Comparison of ENCODE assay signal across 9 cellular contexts in the genomic region with DNA sequence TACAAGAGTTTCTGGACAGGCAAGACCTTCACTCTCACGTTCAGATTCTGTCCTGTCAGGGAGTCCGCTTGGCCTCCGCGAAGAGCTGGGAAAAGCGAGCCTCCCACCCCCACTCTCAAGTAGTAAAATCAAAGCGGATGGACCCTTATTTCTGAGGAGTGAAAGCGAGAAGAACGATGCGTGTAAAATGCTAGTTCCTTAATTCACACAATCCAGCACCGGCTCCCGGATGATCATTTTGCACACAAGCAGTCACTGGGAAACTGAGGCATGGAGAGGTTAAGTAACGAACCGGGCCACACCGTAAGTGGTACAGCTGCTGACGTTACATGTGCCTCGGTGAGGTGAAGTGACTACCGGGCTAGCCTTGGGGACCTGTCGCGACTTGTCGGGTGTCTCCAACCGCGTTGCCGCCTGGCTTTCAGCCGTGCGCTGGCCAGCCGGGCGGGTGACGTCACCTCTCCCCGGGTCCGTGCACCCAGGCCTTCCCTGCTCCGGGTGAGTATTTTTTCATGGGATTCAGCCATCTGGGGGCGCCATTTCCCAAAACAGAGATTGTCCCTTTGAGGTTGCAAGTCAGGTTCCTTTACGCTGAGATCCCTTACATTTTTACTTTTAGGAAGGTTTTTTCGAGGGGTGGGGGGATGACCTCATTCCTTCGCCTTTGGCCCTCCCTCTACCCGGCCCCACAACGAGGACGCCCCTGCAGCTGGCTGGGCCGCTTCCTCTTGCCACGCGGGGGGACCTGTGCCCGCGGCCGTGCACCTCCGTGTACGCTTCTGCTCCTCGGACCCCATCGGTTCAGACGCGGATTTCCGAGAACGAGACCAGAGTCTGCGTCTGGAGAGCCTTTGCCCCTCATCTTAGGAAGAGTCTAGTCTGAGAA. TPM values are rescaled to one million over a fixed set of nuclear protein-coding genes. Genes with fewer than 3 reads are reported as not detected.
DNase-seq lines count a peak whose midpoint lies in the region; ATAC-seq, FAIRE-seq and TF ChIP-seq lines count a peak whose summit lies in the region.
"Had no signal": no experiment of that assay in that cellular context is flagged by ENCODE, and none has a peak within 500 bp of the region (broad histone marks: within the 10 kb centered on the region; RNA-seq: fewer than 3 reads in every experiment).

No MANE protein-coding gene starts in this region.

- FAIRE-seq in pancreas (lab: Jason Lieb, UNC): no peak

- POLR2A ChIA-PET in activated CD4-positive, alpha-beta T cell treated with anti-CD3 and anti-CD28 coated beads for 36 hours (lab: Charles Lee): interaction anchor here (0.7 kb wide), 1 partner anchor 286 kb away, joined by 3 read pairs; no protein-coding TSS in a partner anchor

- peak; percentile 30 for ATAC-seq in activated CD4-positive, alpha-beta T cell treated with anti-CD3 and anti-CD28 coated beads for 36 hours
- peak; percentile 44 for ATAC-seq in activated T-helper 17 cell treated with anti-CD3 and anti-CD28 coated beads, Interleukin-2, amount 50 U/mL, for 72 hours (replicated peaks)
- peak; percentile 54 to 69 (median 64) for ATAC-seq in pancreas

- no peak overlapping the region for H3K27ac Mint-ChIP-seq in activated CD4-positive, alpha-beta T cell treated with anti-CD3 and anti-CD28 coated beads for 36 hours
- no peak overlapping the region for H3K27ac Mint-ChIP-seq in activated T-helper 17 cell treated with anti-CD3 and anti-CD28 coated beads, Interleukin-2, amount 50 U/mL, for 72 hours

- no peaks in the 10 kb centered on the region for H3K36me3 Mint-ChIP-seq in activated CD4-positive, alpha-beta T cell treated with anti-CD3 and anti-CD28 coated beads for 36 hours (ENCODE audit: low read depth)
- H3K36me3 Mint-ChIP-seq in activated T-helper 17 cell treated with anti-CD3 and anti-CD28 coated beads, Interleukin-2, amount 50 U/mL, for 72 hours (ENCODE audit: low read depth): peaks cover 5% of the 10 kb centered on the region

- H3K36me3 ChIP-seq in pancreas: no peaks in the 10 kb centered on the region

- H3K9me3 ChIP-seq in pancreas: no peaks in the 10 kb centered on the region

- peak overlapping the region in 1 of 4 donors; percentile 28 for H3K4me3 ChIP-seq in pancreas

- no peaks in the 10 kb centered on the region for H3K9me3 Mint-ChIP-seq in activated CD4-positive, alpha-beta T cell treated with anti-CD3 and anti-CD28 coated beads for 36 hours (ENCODE audit: low read depth)
- H3K9me3 Mint-ChIP-seq in activated T-helper 17 cell treated with anti-CD3 and anti-CD28 coated beads, Interleukin-2, amount 50 U/mL, for 72 hours: no peaks in the 10 kb centered on the region

- H3K27me3 Mint-ChIP-seq in activated CD4-positive, alpha-beta T cell treated with anti-CD3 and anti-CD28 coated beads for 36 hours: peaks cover 78% of the 10 kb centered on the region
- peaks cover 76% of the 10 kb centered on the region for H3K27me3 Mint-ChIP-seq in activated T-helper 17 cell treated with anti-CD3 and anti-CD28 coated beads, Interleukin-2, amount 50 U/mL, for 72 hours

- H3K4me1 Mint-ChIP-seq in activated CD4-positive, alpha-beta T cell treated with anti-CD3 and anti-CD28 coated beads for 36 hours: peaks cover 45% of the 10 kb centered on the region
- H3K4me1 Mint-ChIP-seq in activated T-helper 17 cell treated with anti-CD3 and anti-CD28 coated beads, Interleukin-2, amount 50 U/mL, for 72 hours: peaks cover 15% of the 10 kb centered on the region

- CTCF ChIA-PET in activated CD4-positive, alpha-beta T cell treated with anti-CD3 and anti-CD28 coated beads for 36 hours (lab: Charles Lee): interaction anchor here (0.5 to 1.0 kb wide), 6 partner anchors 29 to 251 kb away, joined by 3 to 4 read pairs (median 3); no protein-coding TSS in a partner anchor

- intact Hi-C loops in activated CD4-positive, alpha-beta T cell treated with anti-CD3 and anti-CD28 coated beads for 36 hours (cut with DNase I, micrococcal nuclease): loop anchor here in 1 of 2 experiments (5.0 to 10.0 kb wide), 3 partner anchors 150 to 1583 kb away; a partner anchor contains a TSS
- intact Hi-C loops in head of caudate nucleus (cut with DNase I) (no loop called here), pancreas (cut with DNase I) (no loop called here)

- peak; percentile 77 for DNase-seq in activated CD4-positive, alpha-beta T cell treated with anti-CD3 and anti-CD28 coated beads for 36 hours
- no peak for DNase-seq in activated CD4-positive, alpha-beta T cell treated with anti-CD3 and anti-CD28 coated beads for 4 hours
- peak; percentile 43 to 88 (median 73) for DNase-seq in head of caudate nucleus
- peak; percentile 23 to 69 (median 42) for DNase-seq in pancreas
- DNase-seq in DMS79 treated with DMSO at 0.1 percent for 48 hours (lab: John Stamatoyannopoulos, UW): no peak
- no peak for DNase-seq in COLO829 (ENCODE audit: low spot score)
- no peak for DNase-seq in NCI-H2029 treated with DMSO at 0.1 percent for 48 hours (lab: John Stamatoyannopoulos, UW)

- TF ChIP-seq CTCF in pancreas (IDR thresholded peaks at IDR 0.05): peak in 1 of 4 donors; percentile 8

- no peak overlapping the region for H3K27ac ChIP-seq in pancreas
- H3K27ac ChIP-seq: VCaP had no signal

- WGBS in pancreas, 2 donors: 10 to 16% methylated on average over 53 of the region's 53 CpGs

- H3K4me1 ChIP-seq in pancreas: peaks cover 0 to 16% (median 5%) of the 10 kb centered on the region in 3 donors

- peak overlapping the region; percentile 67 for H3K4me3 Mint-ChIP-seq in activated CD4-positive, alpha-beta T cell treated with anti-CD3 and anti-CD28 coated beads for 36 hours
- H3K4me3 Mint-ChIP-seq in activated T-helper 17 cell treated with anti-CD3 and anti-CD28 coated beads, Interleukin-2, amount 50 U/mL, for 72 hours: peak overlapping the region; percentile 66

- H3K27me3 ChIP-seq in pancreas: peaks cover 0 to 46% (median 12%) of the 10 kb centered on the region in 4 donors

RNA-seq across cellular contexts. Expression of a gene that starts 3.4 kb away (rescaled TPM):
- not detected for total RNA-seq in activated CD4-positive, alpha-beta T cell treated with anti-CD3 and anti-CD28 coated beads for 36 hours
- not detected for total RNA-seq in activated T-helper 17 cell treated with anti-CD3 and anti-CD28 coated beads, Interleukin-2, amount 50 U/mL, for 72 hours
- total RNA-seq in pancreas: 100 to 1,000 TPM in 1 of 6 donors, 10 to 100 TPM in 2, 1 to 10 TPM in 3; 1.5 to 136 (median 10.3) TPM
- 1 to 10 TPM; 4.7 to 6.9 TPM for polyA plus RNA-seq in pancreas

RNA-seq across cellular contexts. Expression of a gene that starts 32.4 kb away (rescaled TPM):
- total RNA-seq in activated CD4-positive, alpha-beta T cell treated with anti-CD3 and anti-CD28 coated beads for 36 hours: under 1 TPM; 0.26 to 0.57 TPM
- total RNA-seq in activated T-helper 17 cell treated with anti-CD3 and anti-CD28 coated beads, Interleukin-2, amount 50 U/mL, for 72 hours: under 1 TPM in 1 of 2 donors, not detected in 1; 0.37 TPM
- total RNA-seq in pancreas: not detected
- polyA plus RNA-seq in pancreas: under 1 TPM in 1 of 2 donors, not detected in 1; 0.12 TPM

Comparison
In these comparisons a context has a peak if more than half of its experiments do, and no peak if none do; other contexts are left out.
1. DNase-seq: peak in activated CD4-positive, alpha-beta T cell treated with anti-CD3 and anti-CD28 coated beads for 36 hours (single experiment), head of caudate nucleus (42 of 42) and pancreas (6 of 6); none in activated CD4-positive, alpha-beta T cell treated with anti-CD3 and anti-CD28 coated beads for 4 hours (0 of 2), DMS79 treated with DMSO at 0.1 percent for 48 hours (single experiment), COLO829 (single experiment) and NCI-H2029 treated with DMSO at 0.1 percent for 48 hours (single experiment).
2. Peak in every context shown above with its lines, with median percentiles within 50 percentile points of each other: ATAC-seq.